In genomic region chr3:120450261-120450913, GRCh38 we compare ENCODE assay signal across 9 cellular contexts. TPM values are rescaled to one million over a fixed set of nuclear protein-coding genes. Genes with fewer than 3 reads are reported as not detected.
DNase-seq lines count a peak whose midpoint lies in the region; ATAC-seq, FAIRE-seq and TF ChIP-seq lines count a peak whose summit lies in the region.
"Had no signal": no experiment of that assay in that cellular context is flagged by ENCODE, and none has a peak within 500 bp of the region (broad histone marks: within the 10 kb centered on the region; RNA-seq: fewer than 3 reads in every experiment).

No MANE protein-coding gene starts in this region.

- in situ Hi-C loops in GM12878 (cut with MboI) = no loop called here

- peak overlapping the region; percentile 60 for H3K4me2 ChIP-seq in GM12878 (ENCODE audit: control insufficient read depth, insufficient read depth)

- DNase-seq in NCI-H748 (lab: John Stamatoyannopoulos, UW; ENCODE audit: unreplicated experiment) (peak; percentile 42), NCI-H748 treated with DMSO at 0.1 percent for 48 hours (lab: John Stamatoyannopoulos, UW) (no peak), NCI-H146 treated with DMSO at 0.1 percent for 48 hours (lab: John Stamatoyannopoulos, UW; ENCODE audit: unreplicated experiment) (peak; percentile 42), GM12878 (ENCODE audit: low read depth, low spot score) (no peak), iPS-NIHi7 (ENCODE audit: extremely low spot score) (peak; percentile 41), cerebellum (ENCODE audit: low spot score) (no peak)
- peak; percentile 31 for DNase-seq in stimulated activated CD4-positive, alpha-beta T cell treated with anti-CD3 and anti-CD28 coated beads, Interleukin-15, amount 100 ng/mL, for 24 hours

- no peaks in the 10 kb centered on the region for H3K79me2 ChIP-seq in GM12878 (ENCODE audit: control insufficient read depth, insufficient read depth, low read length)

- no peaks in the 10 kb centered on the region for H3K4me1 ChIP-seq in GM12878 (ENCODE audit: control insufficient read depth, insufficient read depth, low read length)

- BruUV-seq in GM12878 (replicated peaks; lab: Mats Ljungman, UMichigan) = no TSS peak

- intact Hi-C loops in GM12878 (cut with micrococcal nuclease; ENCODE audit: unreplicated experiment) = no loop called here

- TF ChIP-seq CTCF in GM12878 (IDR thresholded peaks at IDR 0.05 in 2 of 3, conservative IDR thresholded peaks at IDR 0.05 in 1 of 3; ENCODE audit: control insufficient read depth in 2 of 3, extremely low read depth in 1 of 3, insufficient read depth in 1 of 3, low read depth in 3 of 3, low read length in 3 of 3) = no peak

- ATAC-seq in GM12878 (no peak; the same call in 2 of the 3 replicates), HG02610 (IDR thresholded peaks at IDR 0.05; ENCODE audit: unreplicated experiment) (no peak)

- peaks cover 9 to 17% of the 10 kb centered on the region in 2 experiments for H3K27me3 ChIP-seq in GM12878 (replicated peaks in 1 of 2; ENCODE audit: control insufficient read depth in 2 of 2, insufficient read depth in 2 of 2, low read length in 1 of 2)

- no peak overlapping the region for H3K27ac ChIP-seq in GM12878 (ENCODE audit: control insufficient read depth, insufficient read depth)

- RAD21 ChIA-PET in GM12878 (lab: Charles Lee; ENCODE audit: unreplicated experiment) = no interaction called here

- no peak for FAIRE-seq in GM12878 (lab: Jason Lieb, UNC)
- FAIRE-seq: G401.6 had no signal

- TF ChIP-seq POLR2A in GM12878 (IDR thresholded peaks at IDR 0.05; ENCODE audit: low read depth, low read length) = no peak

- POLR2A ChIA-PET in GM12878 (lab: Charles Lee) = no interaction called here

- SMC1A ChIA-PET in GM12878 (lab: Charles Lee; ENCODE audit: uncharacterized antibody, unreplicated experiment) = no interaction called here

- no peaks in the 10 kb centered on the region for H3K36me3 ChIP-seq in GM12878 (ENCODE audit: control insufficient read depth in 2 of 2, insufficient read depth in 2 of 2, low read length in 1 of 2)

- H3K9me3 ChIP-seq in GM12878 (replicated peaks; ENCODE audit: control insufficient read depth, insufficient read depth, low read length) = no peaks in the 10 kb centered on the region

- no peak for TF ChIP-seq RAD21 in GM12878 (IDR thresholded peaks at IDR 0.05; ENCODE audit: insufficient read depth, low read depth, low read length)

- H3K9ac ChIP-seq in GM12878 (ENCODE audit: control insufficient read depth, insufficient read depth, low read length) = no peak overlapping the region

- H3K4me3 ChIP-seq in GM12878 = peak overlapping the region; percentile 47; the same call in 1 of the 2 replicates

- H4K20me1 ChIP-seq in GM12878 (ENCODE audit: control insufficient read depth, insufficient read depth) = no peaks in the 10 kb centered on the region

- CTCF ChIA-PET in GM12878 (lab: Yijun Ruan, JAX) = no interaction called here

- 16% methylated on average over 41 of the region's 66 CpGs for WGBS in GM12878 (ENCODE audit: insufficient coverage, insufficient replicate concordance, low lambda C conversion rate, missing lambda C conversion rate)

- no peak for TF ChIP-seq EP300 in GM12878 (IDR thresholded peaks at IDR 0.05; ENCODE audit: borderline replicate concordance in 1 of 2, control insufficient read depth in 1 of 2, low read depth in 2 of 2, low read length in 2 of 2)

- H2AFZ ChIP-seq in GM12878 (ENCODE audit: control insufficient read depth, low read depth, low read length) = no peak overlapping the region; the same call in 1 of the 2 replicates

TF ChIP-seq in GM12878, 131 proteins besides CTCF, POLR2A, EP300 and RAD21 (continues in another document):
- no peak for TF ChIP-seq ZNF622 (IDR thresholded peaks at IDR 0.05)
- TF ChIP-seq MTA2 (IDR thresholded peaks at IDR 0.05; ENCODE audit: low read depth) = no peak
- TF ChIP-seq PKNOX1 (IDR thresholded peaks at IDR 0.05) = no peak
- no peak for TF ChIP-seq SPI1 (IDR thresholded peaks at IDR 0.05; ENCODE audit: borderline replicate concordance, insufficient read depth, low read depth, low read length)
- no peak for TF ChIP-seq SP1 (IDR thresholded peaks at IDR 0.05; ENCODE audit: low read depth, low read length)
- TF ChIP-seq NKRF (conservative IDR thresholded peaks at IDR 0.05) = no peak
- no peak for TF ChIP-seq POU2F2 (IDR thresholded peaks at IDR 0.05; ENCODE audit: borderline replicate concordance, low read depth, low read length)
- TF ChIP-seq IRF5 (IDR thresholded peaks at IDR 0.05; ENCODE audit: borderline replicate concordance) = no peak
- TF ChIP-seq RB1 (IDR thresholded peaks at IDR 0.05; ENCODE audit: borderline replicate concordance) = no peak
- peak; percentile 78 for TF ChIP-seq SUZ12 (IDR thresholded peaks at IDR 0.05; ENCODE audit: unreplicated experiment)
- no peak for TF ChIP-seq RAD51 (IDR thresholded peaks at IDR 0.05)
- no peak for TF ChIP-seq POLR2AphosphoS5 (IDR thresholded peaks at IDR 0.05; ENCODE audit: low read length)
- TF ChIP-seq HDAC6 (IDR thresholded peaks at IDR 0.05; ENCODE audit: unreplicated experiment) = peak; percentile 67
- no peak for TF ChIP-seq RUNX3 (IDR thresholded peaks at IDR 0.05; ENCODE audit: low read length)
- TF ChIP-seq PAX8 (IDR thresholded peaks at IDR 0.05) = no peak
- no peak for TF ChIP-seq MEF2A (IDR thresholded peaks at IDR 0.05; ENCODE audit: insufficient read depth, low read depth, low read length)
- TF ChIP-seq IRF3 (IDR thresholded peaks at IDR 0.05) = no peak
- no peak for TF ChIP-seq ZNF24 (IDR thresholded peaks at IDR 0.05)

RNA-seq across cellular contexts. Expression of gene FSTL1, which starts 0.4 kb away (rescaled TPM):
- 0.15 and 0.24 TPM in 2 replicates for total RNA-seq in GM12878 (2013; cell fraction: nucleolus; rRNA removed)
- total RNA-seq in GM12878 (2014; rRNA removed) (0.06 and 0.27 TPM in 2 replicates), GM12878 (2014; rRNA removed; fragmentation: Illumina TruSeq; extraction: Trizol) (not detected in 2 replicates), GM12878 (2021) (1.0 and 1.7 TPM in 2 replicates), cerebellum (66.6 TPM)
- polyA plus RNA-seq in GM12878 (2011; ENCODE audit: low read depth) = 0.12 TPM
- polyA plus RNA-seq in GM12878 (2011; rRNA removed) (0.18 and 0.35 TPM in 2 replicates), GM12878 (2014; fragmentation: Illumina TruSeq; extraction: Trizol) (0.19 TPM in 1 of 2 replicates, not detected in the other), GM12878 (2014; fragmentation: Nextera tagmentation; extraction: Ambion mirVana) (not detected), GM12878 (2014; rRNA removed) (not detected in 2 replicates), GM12878 (2016; fragmentation: Nextera tagmentation; extraction: Ambion mirVana) (under 1 TPM; 0.44 TPM)
- 0.04 and 0.07 TPM in 2 replicates for polyA plus RNA-seq in GM12878 (2011; cell fraction: cytosol; rRNA removed)
- 0.15 and 0.43 TPM in 2 replicates for polyA plus RNA-seq in GM12878 (2011; cell fraction: nucleus; rRNA removed)
- polyA plus RNA-seq in GM12878 (2012) = 0.07 and 0.10 TPM in 2 replicates
- polyA minus RNA-seq in GM12878 (2011; rRNA and poly(A)+ RNA removed) = 0.29 and 0.31 TPM in 2 replicates
- polyA minus RNA-seq in GM12878 (2011; cell fraction: cytosol; rRNA and poly(A)+ RNA removed) = not detected in 2 replicates
- polyA minus RNA-seq in GM12878 (2011; cell fraction: nucleus; rRNA and poly(A)+ RNA removed) = 0.48 TPM in 1 of 2 replicates, not detected in the other

Comparison
In these comparisons a context has a peak if more than half of its experiments do, and no peak if none do; other contexts are left out.
1. DNase-seq: peak in NCI-H748 (single experiment), NCI-H146 treated with DMSO at 0.1 percent for 48 hours (single experiment), iPS-NIHi7 (single experiment) and stimulated activated CD4-positive, alpha-beta T cell treated with anti-CD3 and anti-CD28 coated beads, Interleukin-15, amount 100 ng/mL, for 24 hours (single experiment); none in NCI-H748 treated with DMSO at 0.1 percent for 48 hours (single experiment), GM12878 (single experiment) and cerebellum (single experiment).
2. RNA of gene FSTL1, which starts 0.4 kb away (total RNA-seq): 66.6 TPM in cerebellum (single experiment); 0.06 to 1.7 TPM in GM12878; every median in the first group is over 10 times any median in the second.